Comparison of ENCODE assay signal across 18 cellular contexts in genomic region chr4:81527115-81527514, GRCh38. TPM values are rescaled to one million over a fixed set of nuclear protein-coding genes. Genes with fewer than 3 reads are reported as not detected.
"Had no signal": no experiment of that assay in that cellular context is flagged by ENCODE, and none has a peak within 500 bp of the region (broad histone marks: within the 10 kb centered on the region; RNA-seq: fewer than 3 reads in every experiment).

No MANE protein-coding gene starts in this region.

- ATAC-seq: natural killer cell treated with Interleukin-12 subunit alpha and Interleukin-12 subunit beta and Interleukin-15 and Interleukin-18, amount 100 ng/mL, for 72 hours had no signal

- H3K9me3 Mint-ChIP-seq: natural killer cell treated with Interleukin-12 subunit alpha and Interleukin-12 subunit beta and Interleukin-15 and Interleukin-18, amount 100 ng/mL, for 72 hours had no signal

- DNase-seq: activated CD4-positive, alpha-beta memory T cell treated with anti-CD3 and anti-CD28 coated beads for 36 hours; activated CD4-positive, alpha-beta T cell treated with anti-CD3 and anti-CD28 coated beads for 48 hours; activated naive CD4-positive, alpha-beta T cell treated with Interleukin-2 at 50 U/mL for 16 hours; activated naive CD8-positive, alpha-beta T cell treated with anti-CD3 and anti-CD28 coated beads, Interleukin-2, amount 10 ng/mL, durations not matched to agents 7 days and 5 days; activated T-cell treated with anti-CD3 and anti-CD28 coated beads, Interleukin-2, amount 50 U/mL, for 48 hours; amniotic stem cell; cerebellar nuclear complex; ovary; stimulated activated CD4-positive, alpha-beta T cell treated with anti-CD3 and anti-CD28 coated beads, Interleukin-12 subunit alpha, Interleukin-12 subunit beta, amount 100 ng/mL, for 4 hours; uterus had no signal

- H3K27me3 ChIP-seq: breast epithelium, neutrophil, ovary, tibial nerve, uterus had no signal

- H3K36me3 ChIP-seq: breast epithelium, neutrophil, ovary, prostate gland, tibial nerve, uterus had no signal

- H3K9me3 ChIP-seq: ovary, prostate gland, uterus had no signal

- H3K27ac ChIP-seq: breast epithelium, neutrophil, ovary, prostate gland, tibial nerve, uterus had no signal

- H3K4me3 ChIP-seq: breast epithelium, ovary, prostate gland, tibial nerve, uterus had no signal

- H3K27ac Mint-ChIP-seq: activated CD4-positive, alpha-beta memory T cell treated with anti-CD3 and anti-CD28 coated beads for 36 hours; activated naive CD8-positive, alpha-beta T cell treated with anti-CD3 and anti-CD28 coated beads, Interleukin-2, amount 10 ng/mL, durations not matched to agents 7 days and 5 days; memory B cell; natural killer cell treated with Interleukin-12 subunit alpha and Interleukin-12 subunit beta and Interleukin-15 and Interleukin-18, amount 100 ng/mL, for 72 hours; stimulated activated naive CD8-positive, alpha-beta T cell treated with anti-CD3 and anti-CD28 coated beads, Interleukin-15, Interleukin-2, amounts not matched to agents 100 ng/mL and 50 ng/mL, for 24 hours had no signal

- H3K4me1 ChIP-seq: breast epithelium, prostate gland, uterus had no signal

RNA-seq across cellular contexts. Expression of gene RASGEF1B, which starts 55.4 kb away (rescaled TPM):
- total RNA-seq: fibroblast of villous mesenchyme had no signal
